In genomic region chr17:17108681-17109049, GRCh38 we compare ENCODE assay signal across 11 cellular contexts.
A peak's percentile ranks its signal among the peaks of the same experiment; 100 is the strongest.
DNase-seq lines count a peak whose midpoint lies in the region; ATAC-seq, FAIRE-seq and TF ChIP-seq lines count a peak whose summit lies in the region.
"Had no signal": no experiment of that assay in that cellular context is flagged by ENCODE, and none has a peak within 500 bp of the region (broad histone marks: within the 10 kb centered on the region; RNA-seq: fewer than 3 reads in every experiment).

No MANE protein-coding gene starts in this region.

- H3K9me3 ChIP-seq in HEK293 (ENCODE audit: control insufficient read depth, insufficient read depth, low read depth, low read length) = no peaks in the 10 kb centered on the region
- H3K9me3 ChIP-seq in keratinocyte (ENCODE audit: control insufficient read depth, low read depth, low read length) = no peaks in the 10 kb centered on the region
- H3K9me3 ChIP-seq in small intestine (ENCODE audit: control insufficient read depth, low read depth) = no peaks in the 10 kb centered on the region

- WGBS in small intestine, 3 donors = 40 to 52% (median 49%) methylated on average over 8 of the region's 8 CpGs

- dilution Hi-C loops in keratinocyte (cut with MboI; ENCODE audit: extremely low pct_ligation_motif_present, low sequenced_read_pairs) = no loop called here

- peaks cover 90% of the 10 kb centered on the region for H3K79me2 ChIP-seq in keratinocyte (ENCODE audit: control insufficient read depth, insufficient read depth, low read length)

- H3K36me3 ChIP-seq in HEK293 (ENCODE audit: control insufficient read depth in 2 of 2, insufficient read depth in 1 of 2, low read length in 2 of 2) = peaks cover 0 to 24% of the 10 kb centered on the region in 2 experiments; a peak in 1 of 3 replicates
- H3K36me3 ChIP-seq in keratinocyte (ENCODE audit: control insufficient read depth in 2 of 2, extremely low read depth in 1 of 2, insufficient read depth in 2 of 2, low read length in 2 of 2) = peaks cover 7 to 28% of the 10 kb centered on the region in 2 experiments
- no peaks in the 10 kb centered on the region for H3K36me3 ChIP-seq in small intestine (ENCODE audit: control insufficient read depth in 2 of 2, insufficient read depth in 2 of 2, low read length in 2 of 2)

- CTCF ChIA-PET in HEK293 (lab: Yijun Ruan, JAX) = interaction anchor here (1.2 kb wide), 1 partner anchor 63 kb away, joined by 3 read pairs; no protein-coding TSS in a partner anchor

- no peak for ATAC-seq in HG02973 (IDR thresholded peaks at IDR 0.05; ENCODE audit: unreplicated experiment)

- H3K9ac ChIP-seq in keratinocyte (ENCODE audit: control insufficient read depth, extremely low read depth, insufficient read depth, low read length) = no peak overlapping the region

- H2AFZ ChIP-seq in keratinocyte (ENCODE audit: control insufficient read depth, low read length) = no peak overlapping the region

- H3K4me3 ChIP-seq in HEK293 (ENCODE audit: low read depth, low read length) (no peak overlapping the region), keratinocyte (ENCODE audit: control insufficient read depth in 2 of 3, extremely low read depth in 1 of 3, insufficient read depth in 2 of 3, low read depth in 1 of 3, low read length in 3 of 3) (no peak overlapping the region), small intestine (ENCODE audit: low read depth in 1 of 2, low read length in 2 of 2) (no peak overlapping the region)
- H3K4me3 ChIP-seq: GM12878 had no signal

- FAIRE-seq in keratinocyte (lab: Jason Lieb, UNC) (peak; percentile 60), small intestine (lab: Jason Lieb, UNC) (no peak)
- FAIRE-seq: GM12878 had no signal

- TF ChIP-seq CTCF in HEK293 (tag by site-specific recombination; IDR thresholded peaks at IDR 0.05) = peak; percentile 45
- TF ChIP-seq CTCF in keratinocyte (optimal IDR thresholded peaks at IDR 0.05 in 1 of 3, IDR thresholded peaks at IDR 0.05 in 1 of 3, conservative IDR thresholded peaks at IDR 0.05 in 1 of 3; ENCODE audit: extremely low read depth in 1 of 3, insufficient read depth in 2 of 3, low read length in 3 of 3) = peak in 1 of 3 experiments; percentile 49

- no peak overlapping the region for H3K4me2 ChIP-seq in keratinocyte (ENCODE audit: control insufficient read depth, extremely low read depth, insufficient read depth, low read depth, low read length)

- DNase-seq in anterior cingulate cortex (lab: John Stamatoyannopoulos, UW) (peak in 45 of 58 donors; percentile 25 to 82 (median 54)), keratinocyte (ENCODE audit: low read depth, low spot score) (no peak), small intestine (peak; percentile 52), NCI-H446 (lab: John Stamatoyannopoulos, UW) (no peak), OCI-M1 (lab: John Stamatoyannopoulos, UW) (no peak)
- no peak for DNase-seq in activated CD4-positive, alpha-beta T cell treated with anti-CD3 and anti-CD28 coated beads, Interleukin-2, amount 50 U/mL, for 48 hours
- DNase-seq: activated naive CD4-positive, alpha-beta T cell treated with anti-CD3 and anti-CD28 coated beads for 36 hours; islet precursor cell had no signal

- POLR2A ChIA-PET in HEK293 (lab: Yijun Ruan, JAX) = no interaction called here

- H3K4me1 ChIP-seq in HEK293 (ENCODE audit: control insufficient read depth, insufficient read depth, low read length) (peaks cover 8% of the 10 kb centered on the region), keratinocyte (ENCODE audit: control insufficient read depth, extremely low read depth, insufficient read depth, low read length) (peaks cover 41% of the 10 kb centered on the region), small intestine (ENCODE audit: control insufficient read depth in 2 of 2, insufficient read depth in 1 of 2, low read depth in 1 of 2, low read length in 1 of 2) (peaks cover 13% of the 10 kb centered on the region in 2 donors)

- no peaks in the 10 kb centered on the region for H3K27me3 ChIP-seq in keratinocyte (ENCODE audit: control insufficient read depth, extremely low read depth, insufficient read depth, low read length)
- no peaks in the 10 kb centered on the region for H3K27me3 ChIP-seq in small intestine (ENCODE audit: control insufficient read depth in 2 of 2, insufficient read depth in 2 of 2, low read length in 2 of 2)

- peaks cover 55% of the 10 kb centered on the region for H4K20me1 ChIP-seq in keratinocyte (ENCODE audit: control insufficient read depth, extremely low read depth, insufficient read depth, low read length)

- peaks cover 21% of the 10 kb centered on the region for H3K9me1 ChIP-seq in keratinocyte (ENCODE audit: control insufficient read depth, extremely low read depth, insufficient read depth, low read length)

- no peak overlapping the region for H3K27ac ChIP-seq in HEK293 (ENCODE audit: extremely low read depth, low read depth, low read length)
- no peak overlapping the region for H3K27ac ChIP-seq in keratinocyte (ENCODE audit: control insufficient read depth, insufficient read depth, low read length)
- peak overlapping the region; percentile 59 to 95 for H3K27ac ChIP-seq in small intestine (ENCODE audit: low read depth in 1 of 2, low read length in 1 of 2)

TF ChIP-seq in HEK293, 187 proteins besides CTCF, POLR2A, EP300 and RAD21:
- no peak for TF ChIP-seq ZNF747 (tag by site-specific recombination; IDR thresholded peaks at IDR 0.05)
- TF ChIP-seq PRDM10 (tag by site-specific recombination; IDR thresholded peaks at IDR 0.05) = no peak
- peak; percentile 27; the same call in 1 of the 2 replicates for TF ChIP-seq SCRT1 (tag by site-specific recombination; IDR thresholded peaks at IDR 0.05; ENCODE audit: borderline replicate concordance)
- no peak for TF ChIP-seq ZSCAN5A (tag by site-specific recombination; IDR thresholded peaks at IDR 0.05)
- TF ChIP-seq ZNF24 (tag by site-specific recombination; IDR thresholded peaks at IDR 0.05) = no peak
- TF ChIP-seq ZIC2 (tag by site-specific recombination; IDR thresholded peaks at IDR 0.05) = 0 out of 2 replicates have a peak, but pooled peaks have one; percentile 18
- no peak for TF ChIP-seq ZBTB21 (tag by site-specific recombination; IDR thresholded peaks at IDR 0.05)
- TF ChIP-seq SCRT2 (tag by site-specific recombination; IDR thresholded peaks at IDR 0.05) = peak; percentile 68; the same call in 1 of the 2 replicates
- TF ChIP-seq ZNF510 (tag by site-specific recombination; IDR thresholded peaks at IDR 0.05; ENCODE audit: insufficient replicate concordance) = no peak
- TF ChIP-seq GLI4 (tag by site-specific recombination; IDR thresholded peaks at IDR 0.05) = no peak

Comparison
In these comparisons a context has a peak if more than half of its experiments do, and no peak if none do; other contexts are left out.
1. H3K27ac ChIP-seq: peak in small intestine (2 of 2); none in HEK293 (single experiment) and keratinocyte (single experiment).
2. DNase-seq: peak in anterior cingulate cortex (45 of 58) and small intestine (single experiment); none in keratinocyte (single experiment), NCI-H446 (0 of 2), activated CD4-positive, alpha-beta T cell treated with anti-CD3 and anti-CD28 coated beads, Interleukin-2, amount 50 U/mL, for 48 hours (0 of 2) and OCI-M1 (single experiment).